In the genomic region with DNA sequence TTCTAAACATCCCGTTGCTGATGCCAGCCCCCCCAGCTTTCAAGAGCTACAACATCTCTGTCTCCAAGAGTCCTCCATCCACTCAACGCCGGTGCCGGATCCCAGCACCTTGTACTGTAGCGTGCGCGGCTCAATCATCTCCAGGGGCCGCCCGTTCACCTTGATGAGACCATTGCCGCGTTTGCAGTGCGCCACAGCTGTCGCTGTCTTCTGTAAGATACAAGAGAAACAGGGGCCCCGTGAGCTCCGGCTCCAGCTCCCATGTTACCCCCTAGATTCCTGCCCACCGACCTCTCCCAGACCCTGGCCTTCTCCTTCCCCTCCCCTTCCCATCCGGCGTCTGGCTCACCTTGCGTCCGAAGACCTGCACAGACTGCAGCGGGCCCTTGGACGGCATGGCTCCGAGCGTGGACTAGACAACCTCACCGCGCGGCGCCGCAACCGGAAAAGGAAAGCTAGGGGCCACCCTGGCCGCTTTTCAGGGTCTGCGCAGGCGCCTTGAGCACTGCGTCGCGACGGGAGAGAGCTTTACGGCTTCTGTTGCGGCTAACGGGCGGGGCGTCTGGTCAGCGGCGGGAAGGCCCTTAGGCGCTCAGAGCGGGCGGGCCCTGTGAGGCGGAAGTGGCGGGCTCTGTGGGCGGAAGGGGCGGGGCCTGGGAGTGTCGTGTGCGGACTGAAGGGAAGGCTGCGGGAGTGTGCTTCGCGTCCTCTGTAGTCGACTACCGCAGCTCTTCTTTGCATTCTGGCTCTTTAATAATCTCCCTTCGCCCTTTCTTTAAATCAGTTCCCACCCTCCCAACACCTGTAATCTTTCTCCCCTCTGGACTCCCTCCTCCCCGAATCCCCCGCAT, we compare ENCODE assay signal across 1 cellular context.
TF ChIP-seq lines count a peak whose summit lies in the region.

A gene (minus strand): TSS at position 451 of the 851 bp plus-strand sequence. CDS start 54 bp downstream, at position 397.

TF ChIP-seq in K562, 482 proteins besides CTCF, POLR2A, EP300 and RAD21 (continued from another document and continues in another):
- no peak for TF ChIP-seq POLR3G (IDR thresholded peaks at IDR 0.05; ENCODE audit: extremely low read depth, insufficient read length, insufficient replicate concordance)
- no peak for TF ChIP-seq ETS2 (tag; IDR thresholded peaks at IDR 0.05; ENCODE audit: borderline replicate concordance, poor library complexity, severe bottlenecking)
- TF ChIP-seq FUS (optimal IDR thresholded peaks at IDR 0.05; ENCODE audit: low read depth, low read length): no peak
- TF ChIP-seq ETV6 (IDR thresholded peaks at IDR 0.05; ENCODE audit: borderline replicate concordance in 1 of 2, low read depth in 2 of 2, low read length in 1 of 2): no peak
- no peak for TF ChIP-seq ETV6 (CRISPR knock-in tag; IDR thresholded peaks at IDR 0.05; ENCODE audit: borderline replicate concordance)
- TF ChIP-seq MECOM (CRISPR knock-in tag; IDR thresholded peaks at IDR 0.05): no peak
- no peak for TF ChIP-seq MED1 (CRISPR knock-in tag; IDR thresholded peaks at IDR 0.05; ENCODE audit: borderline replicate concordance)
- no peak for TF ChIP-seq COPS2 (conservative IDR thresholded peaks at IDR 0.05)
- TF ChIP-seq ESRRB (CRISPR knock-in tag; IDR thresholded peaks at IDR 0.05; ENCODE audit: borderline replicate concordance): no peak
- TF ChIP-seq ZC3H11A (IDR thresholded peaks at IDR 0.05; ENCODE audit: low read depth, low read length): no peak
- TF ChIP-seq ARHGAP35 (IDR thresholded peaks at IDR 0.05; ENCODE audit: partially characterized antibody): no peak
- TF ChIP-seq ZFPM2 (CRISPR knock-in tag; IDR thresholded peaks at IDR 0.05): no peak
- no peak for TF ChIP-seq FOXM1 (IDR thresholded peaks at IDR 0.05; ENCODE audit: low read depth)
- no peak; the same call in 1 of the 2 replicates for TF ChIP-seq FOXM1 (CRISPR knock-in tag; IDR thresholded peaks at IDR 0.05; ENCODE audit: low read depth)
- TF ChIP-seq, protein P1, sequence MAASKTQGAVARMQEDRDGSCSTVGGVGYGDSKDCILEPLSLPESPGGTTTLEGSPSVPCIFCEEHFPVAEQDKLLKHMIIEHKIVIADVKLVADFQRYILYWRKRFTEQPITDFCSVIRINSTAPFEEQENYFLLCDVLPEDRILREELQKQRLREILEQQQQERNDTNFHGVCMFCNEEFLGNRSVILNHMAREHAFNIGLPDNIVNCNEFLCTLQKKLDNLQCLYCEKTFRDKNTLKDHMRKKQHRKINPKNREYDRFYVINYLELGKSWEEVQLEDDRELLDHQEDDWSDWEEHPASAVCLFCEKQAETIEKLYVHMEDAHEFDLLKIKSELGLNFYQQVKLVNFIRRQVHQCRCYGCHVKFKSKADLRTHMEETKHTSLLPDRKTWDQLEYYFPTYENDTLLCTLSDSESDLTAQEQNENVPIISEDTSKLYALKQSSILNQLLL (CRISPR knock-in tag; IDR thresholded peaks at IDR 0.05; ENCODE audit: borderline replicate concordance): no peak
- peak in 1 of 2 experiments; percentile 74; a peak in 1 of 4 replicates for TF ChIP-seq KDM4B (IDR thresholded peaks at IDR 0.05; ENCODE audit: borderline replicate concordance in 2 of 2, low read depth in 1 of 2)
- no peak for TF ChIP-seq ZNF551 (CRISPR knock-in tag; IDR thresholded peaks at IDR 0.05)
- no peak for TF ChIP-seq MEF2A (IDR thresholded peaks at IDR 0.05; ENCODE audit: control insufficient read depth, low read depth, low read length)
- no peak for TF ChIP-seq MTA2 (IDR thresholded peaks at IDR 0.05; ENCODE audit: low read depth)
- no peak for TF ChIP-seq MAFG (tag; conservative IDR thresholded peaks at IDR 0.05)
- no peak for TF ChIP-seq CHD2 (IDR thresholded peaks at IDR 0.05; ENCODE audit: low read depth, low read length)
- peak; percentile 83 for TF ChIP-seq SMAD1 (IDR thresholded peaks at IDR 0.05; ENCODE audit: low read depth, low read length, partially characterized antibody)
- TF ChIP-seq HIVEP1 (CRISPR knock-in tag; IDR thresholded peaks at IDR 0.05): no peak
- peak; percentile 76 for TF ChIP-seq EGR1 (conservative IDR thresholded peaks at IDR 0.05)
- TF ChIP-seq MAZ (CRISPR knock-in tag; conservative IDR thresholded peaks at IDR 0.05 in 1 of 2, IDR thresholded peaks at IDR 0.05 in 1 of 2): peak; percentile 69 to 73
- TF ChIP-seq, protein P2, sequence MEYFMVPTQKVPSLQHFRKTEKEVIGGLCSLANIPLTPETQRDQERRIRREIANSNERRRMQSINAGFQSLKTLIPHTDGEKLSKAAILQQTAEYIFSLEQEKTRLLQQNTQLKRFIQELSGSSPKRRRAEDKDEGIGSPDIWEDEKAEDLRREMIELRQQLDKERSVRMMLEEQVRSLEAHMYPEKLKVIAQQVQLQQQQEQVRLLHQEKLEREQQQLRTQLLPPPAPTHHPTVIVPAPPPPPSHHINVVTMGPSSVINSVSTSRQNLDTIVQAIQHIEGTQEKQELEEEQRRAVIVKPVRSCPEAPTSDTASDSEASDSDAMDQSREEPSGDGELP (CRISPR knock-in tag; IDR thresholded peaks at IDR 0.05; ENCODE audit: borderline replicate concordance): peak; percentile 90
- TF ChIP-seq ILK (tag; IDR thresholded peaks at IDR 0.05; ENCODE audit: borderline replicate concordance, low read depth): no peak
- TF ChIP-seq DDX20 (tag; IDR thresholded peaks at IDR 0.05; ENCODE audit: low read depth): no peak
- no peak for TF ChIP-seq FOXK1 (CRISPR knock-in tag; IDR thresholded peaks at IDR 0.05; ENCODE audit: borderline replicate concordance)
- TF ChIP-seq FOXJ2 (tag; IDR thresholded peaks at IDR 0.05): no peak
- TF ChIP-seq, protein P3, sequence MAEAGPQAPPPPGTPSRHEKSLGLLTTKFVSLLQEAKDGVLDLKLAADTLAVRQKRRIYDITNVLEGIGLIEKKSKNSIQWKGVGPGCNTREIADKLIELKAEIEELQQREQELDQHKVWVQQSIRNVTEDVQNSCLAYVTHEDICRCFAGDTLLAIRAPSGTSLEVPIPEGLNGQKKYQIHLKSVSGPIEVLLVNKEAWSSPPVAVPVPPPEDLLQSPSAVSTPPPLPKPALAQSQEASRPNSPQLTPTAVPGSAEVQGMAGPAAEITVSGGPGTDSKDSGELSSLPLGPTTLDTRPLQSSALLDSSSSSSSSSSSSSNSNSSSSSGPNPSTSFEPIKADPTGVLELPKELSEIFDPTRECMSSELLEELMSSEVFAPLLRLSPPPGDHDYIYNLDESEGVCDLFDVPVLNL (CRISPR knock-in tag; IDR thresholded peaks at IDR 0.05; ENCODE audit: low read depth): peak; percentile 74; the same call in 1 of the 2 replicates
- no peak for TF ChIP-seq ZNF263 (CRISPR knock-in tag; IDR thresholded peaks at IDR 0.05; ENCODE audit: borderline replicate concordance)
- TF ChIP-seq ZC3H4 (CRISPR knock-in tag; IDR thresholded peaks at IDR 0.05; ENCODE audit: borderline replicate concordance): no peak
- TF ChIP-seq TBL1XR1 (IDR thresholded peaks at IDR 0.05; ENCODE audit: low read length in 2 of 2): peak in 1 of 2 experiments; percentile 78; a peak in 1 of 4 replicates
- no peak for TF ChIP-seq PHB (CRISPR knock-in tag; IDR thresholded peaks at IDR 0.05)
- 0 out of 2 replicates have a peak, but pooled peaks have one; percentile 7 for TF ChIP-seq SMAD3 (CRISPR knock-in tag; conservative IDR thresholded peaks at IDR 0.05)
- TF ChIP-seq, protein P4, sequence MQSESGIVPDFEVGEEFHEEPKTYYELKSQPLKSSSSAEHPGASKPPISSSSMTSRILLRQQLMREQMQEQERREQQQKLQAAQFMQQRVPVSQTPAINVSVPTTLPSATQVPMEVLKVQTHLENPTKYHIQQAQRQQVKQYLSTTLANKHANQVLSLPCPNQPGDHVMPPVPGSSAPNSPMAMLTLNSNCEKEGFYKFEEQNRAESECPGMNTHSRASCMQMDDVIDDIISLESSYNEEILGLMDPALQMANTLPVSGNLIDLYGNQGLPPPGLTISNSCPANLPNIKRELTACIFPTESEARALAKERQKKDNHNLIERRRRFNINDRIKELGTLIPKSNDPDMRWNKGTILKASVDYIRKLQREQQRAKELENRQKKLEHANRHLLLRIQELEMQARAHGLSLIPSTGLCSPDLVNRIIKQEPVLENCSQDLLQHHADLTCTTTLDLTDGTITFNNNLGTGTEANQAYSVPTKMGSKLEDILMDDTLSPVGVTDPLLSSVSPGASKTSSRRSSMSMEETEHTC (IDR thresholded peaks at IDR 0.05): no peak
- TF ChIP-seq ZZZ3 (IDR thresholded peaks at IDR 0.05): peak; percentile 78; the same call in 1 of the 2 replicates
- TF ChIP-seq ZNF444 (CRISPR knock-in tag; IDR thresholded peaks at IDR 0.05): no peak
- TF ChIP-seq, protein P5, sequence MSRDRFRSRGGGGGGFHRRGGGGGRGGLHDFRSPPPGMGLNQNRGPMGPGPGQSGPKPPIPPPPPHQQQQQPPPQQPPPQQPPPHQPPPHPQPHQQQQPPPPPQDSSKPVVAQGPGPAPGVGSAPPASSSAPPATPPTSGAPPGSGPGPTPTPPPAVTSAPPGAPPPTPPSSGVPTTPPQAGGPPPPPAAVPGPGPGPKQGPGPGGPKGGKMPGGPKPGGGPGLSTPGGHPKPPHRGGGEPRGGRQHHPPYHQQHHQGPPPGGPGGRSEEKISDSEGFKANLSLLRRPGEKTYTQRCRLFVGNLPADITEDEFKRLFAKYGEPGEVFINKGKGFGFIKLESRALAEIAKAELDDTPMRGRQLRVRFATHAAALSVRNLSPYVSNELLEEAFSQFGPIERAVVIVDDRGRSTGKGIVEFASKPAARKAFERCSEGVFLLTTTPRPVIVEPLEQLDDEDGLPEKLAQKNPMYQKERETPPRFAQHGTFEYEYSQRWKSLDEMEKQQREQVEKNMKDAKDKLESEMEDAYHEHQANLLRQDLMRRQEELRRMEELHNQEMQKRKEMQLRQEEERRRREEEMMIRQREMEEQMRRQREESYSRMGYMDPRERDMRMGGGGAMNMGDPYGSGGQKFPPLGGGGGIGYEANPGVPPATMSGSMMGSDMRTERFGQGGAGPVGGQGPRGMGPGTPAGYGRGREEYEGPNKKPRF (IDR thresholded peaks at IDR 0.05; ENCODE audit: low read depth, low read length): no peak
- TF ChIP-seq RBM22 (IDR thresholded peaks at IDR 0.05; ENCODE audit: low read depth, low read length, poor library complexity, severe bottlenecking): peak; percentile 95
- no peak for TF ChIP-seq HMG20B (CRISPR knock-in tag; IDR thresholded peaks at IDR 0.05)
- TF ChIP-seq, protein P6, sequence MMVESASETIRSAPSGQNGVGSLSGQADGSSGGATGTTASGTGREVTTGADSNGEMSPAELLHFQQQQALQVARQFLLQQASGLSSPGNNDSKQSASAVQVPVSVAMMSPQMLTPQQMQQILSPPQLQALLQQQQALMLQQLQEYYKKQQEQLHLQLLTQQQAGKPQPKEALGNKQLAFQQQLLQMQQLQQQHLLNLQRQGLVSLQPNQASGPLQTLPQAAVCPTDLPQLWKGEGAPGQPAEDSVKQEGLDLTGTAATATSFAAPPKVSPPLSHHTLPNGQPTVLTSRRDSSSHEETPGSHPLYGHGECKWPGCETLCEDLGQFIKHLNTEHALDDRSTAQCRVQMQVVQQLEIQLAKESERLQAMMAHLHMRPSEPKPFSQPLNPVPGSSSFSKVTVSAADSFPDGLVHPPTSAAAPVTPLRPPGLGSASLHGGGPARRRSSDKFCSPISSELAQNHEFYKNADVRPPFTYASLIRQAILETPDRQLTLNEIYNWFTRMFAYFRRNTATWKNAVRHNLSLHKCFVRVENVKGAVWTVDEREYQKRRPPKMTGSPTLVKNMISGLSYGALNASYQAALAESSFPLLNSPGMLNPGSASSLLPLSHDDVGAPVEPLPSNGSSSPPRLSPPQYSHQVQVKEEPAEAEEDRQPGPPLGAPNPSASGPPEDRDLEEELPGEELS (CRISPR knock-in tag; IDR thresholded peaks at IDR 0.05; ENCODE audit: borderline replicate concordance): no peak
- TF ChIP-seq, protein P7, sequence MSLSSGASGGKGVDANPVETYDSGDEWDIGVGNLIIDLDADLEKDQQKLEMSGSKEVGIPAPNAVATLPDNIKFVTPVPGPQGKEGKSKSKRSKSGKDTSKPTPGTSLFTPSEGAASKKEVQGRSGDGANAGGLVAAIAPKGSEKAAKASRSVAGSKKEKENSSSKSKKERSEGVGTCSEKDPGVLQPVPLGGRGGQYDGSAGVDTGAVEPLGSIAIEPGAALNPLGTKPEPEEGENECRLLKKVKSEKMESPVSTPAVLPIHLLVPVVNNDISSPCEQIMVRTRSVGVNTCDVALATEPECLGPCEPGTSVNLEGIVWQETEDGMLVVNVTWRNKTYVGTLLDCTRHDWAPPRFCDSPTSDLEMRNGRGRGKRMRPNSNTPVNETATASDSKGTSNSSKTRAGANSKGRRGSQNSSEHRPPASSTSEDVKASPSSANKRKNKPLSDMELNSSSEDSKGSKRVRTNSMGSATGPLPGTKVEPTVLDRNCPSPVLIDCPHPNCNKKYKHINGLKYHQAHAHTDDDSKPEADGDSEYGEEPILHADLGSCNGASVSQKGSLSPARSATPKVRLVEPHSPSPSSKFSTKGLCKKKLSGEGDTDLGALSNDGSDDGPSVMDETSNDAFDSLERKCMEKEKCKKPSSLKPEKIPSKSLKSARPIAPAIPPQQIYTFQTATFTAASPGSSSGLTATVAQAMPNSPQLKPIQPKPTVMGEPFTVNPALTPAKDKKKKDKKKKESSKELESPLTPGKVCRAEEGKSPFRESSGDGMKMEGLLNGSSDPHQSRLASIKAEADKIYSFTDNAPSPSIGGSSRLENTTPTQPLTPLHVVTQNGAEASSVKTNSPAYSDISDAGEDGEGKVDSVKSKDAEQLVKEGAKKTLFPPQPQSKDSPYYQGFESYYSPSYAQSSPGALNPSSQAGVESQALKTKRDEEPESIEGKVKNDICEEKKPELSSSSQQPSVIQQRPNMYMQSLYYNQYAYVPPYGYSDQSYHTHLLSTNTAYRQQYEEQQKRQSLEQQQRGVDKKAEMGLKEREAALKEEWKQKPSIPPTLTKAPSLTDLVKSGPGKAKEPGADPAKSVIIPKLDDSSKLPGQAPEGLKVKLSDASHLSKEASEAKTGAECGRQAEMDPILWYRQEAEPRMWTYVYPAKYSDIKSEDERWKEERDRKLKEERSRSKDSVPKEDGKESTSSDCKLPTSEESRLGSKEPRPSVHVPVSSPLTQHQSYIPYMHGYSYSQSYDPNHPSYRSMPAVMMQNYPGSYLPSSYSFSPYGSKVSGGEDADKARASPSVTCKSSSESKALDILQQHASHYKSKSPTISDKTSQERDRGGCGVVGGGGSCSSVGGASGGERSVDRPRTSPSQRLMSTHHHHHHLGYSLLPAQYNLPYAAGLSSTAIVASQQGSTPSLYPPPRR (CRISPR knock-in tag; IDR thresholded peaks at IDR 0.05; ENCODE audit: borderline replicate concordance): 0 out of 2 replicates have a peak, but pooled peaks have one; percentile 47
- no peak for TF ChIP-seq MCM5 (IDR thresholded peaks at IDR 0.05; ENCODE audit: low read depth)
- 0 out of 2 replicates have a peak, but pooled peaks have one; percentile 56 for TF ChIP-seq DNMT1 (IDR thresholded peaks at IDR 0.05)
- TF ChIP-seq, protein P8, sequence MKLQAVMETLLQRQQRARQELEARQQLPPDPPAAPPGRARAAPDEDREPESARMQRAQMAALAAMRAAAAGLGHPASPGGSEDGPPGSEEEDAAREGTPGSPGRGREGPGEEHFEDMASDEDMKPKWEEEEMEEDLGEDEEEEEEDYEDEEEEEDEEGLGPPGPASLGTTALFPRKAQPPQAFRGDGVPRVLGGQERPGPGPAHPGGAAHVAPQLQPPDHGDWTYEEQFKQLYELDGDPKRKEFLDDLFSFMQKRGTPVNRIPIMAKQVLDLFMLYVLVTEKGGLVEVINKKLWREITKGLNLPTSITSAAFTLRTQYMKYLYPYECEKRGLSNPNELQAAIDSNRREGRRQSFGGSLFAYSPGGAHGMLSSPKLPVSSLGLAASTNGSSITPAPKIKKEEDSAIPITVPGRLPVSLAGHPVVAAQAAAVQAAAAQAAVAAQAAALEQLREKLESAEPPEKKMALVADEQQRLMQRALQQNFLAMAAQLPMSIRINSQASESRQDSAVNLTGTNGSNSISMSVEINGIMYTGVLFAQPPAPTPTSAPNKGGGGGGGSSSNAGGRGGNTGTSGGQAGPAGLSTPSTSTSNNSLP (IDR thresholded peaks at IDR 0.05; ENCODE audit: borderline replicate concordance, low read depth, low read length): no peak
